Comparison of ENCODE assay signal across 8 cellular contexts in the genomic region with DNA sequence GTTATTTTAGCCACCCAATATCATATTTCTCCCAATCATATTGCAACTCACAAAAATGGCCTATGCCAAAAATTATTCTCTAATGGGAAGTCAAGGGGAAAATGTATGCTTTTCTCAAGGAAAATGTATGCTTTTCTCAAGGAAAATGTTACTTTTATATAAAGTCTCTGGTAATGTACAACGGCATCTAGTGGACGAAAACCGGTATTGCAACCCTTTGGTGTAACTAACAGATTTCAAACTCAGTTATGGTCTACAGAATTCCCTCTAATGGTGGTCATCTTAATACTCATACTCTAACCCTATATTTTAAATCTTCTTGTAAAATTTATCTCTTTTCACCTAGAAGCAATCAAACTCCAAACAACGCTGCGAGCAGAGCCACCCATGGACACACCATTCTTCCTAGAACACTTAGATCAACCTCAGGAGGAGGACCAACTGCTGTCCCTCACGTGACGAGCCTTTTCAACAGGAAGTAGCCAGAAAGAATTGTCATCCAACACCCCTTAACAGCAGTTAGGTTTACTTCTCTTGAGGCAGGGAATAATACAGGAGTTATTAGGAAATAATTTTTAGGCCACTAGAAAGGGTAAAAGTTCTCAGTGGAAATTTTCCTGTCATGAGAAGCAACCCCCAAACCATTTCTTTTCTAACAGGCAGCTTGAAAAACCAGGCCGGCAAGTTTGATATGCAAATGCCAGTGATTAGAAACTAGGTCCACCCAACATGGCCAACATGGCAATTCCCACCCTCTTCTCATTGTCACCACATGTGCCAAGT. TPM values are rescaled to one million over a fixed set of nuclear protein-coding genes. Genes with fewer than 3 reads are reported as not detected.
A peak's percentile ranks its signal among the peaks of the same experiment; 100 is the strongest.
DNase-seq lines count a peak whose midpoint lies in the region; ATAC-seq, FAIRE-seq and TF ChIP-seq lines count a peak whose summit lies in the region.

No MANE protein-coding gene starts in this region.

- no peak overlapping the region for H3K27ac ChIP-seq in psoas muscle

- no peak overlapping the region for H3K4me3 ChIP-seq in fibroblast of the aortic adventitia (ENCODE audit: low read depth, low read length)
- H3K4me3 ChIP-seq in psoas muscle: no peak overlapping the region

- ATAC-seq in psoas muscle: no peak
- ATAC-seq in activated CD8-positive, alpha-beta memory T cell treated with anti-CD3 and anti-CD28 coated beads, Interleukin-2, amount 10 ng/mL, durations not matched to agents 7 days and 5 days: no peak

- FAIRE-seq in TTC549 (lab: Jason Lieb, UNC): peak; percentile 86

- whole genome bisulfite sequencing in psoas muscle, 3 donors: 18 to 27% (median 21%) methylated on average over 8 of the region's 8 CpGs

- intact Hi-C loops in psoas muscle (cut with DNase I): no loop called here

- DNase-seq in SKM-1 treated with dmso at 0.1 percent for 144 hours (lab: John Stamatoyannopoulos, UW; ENCODE audit: unreplicated experiment): peak; percentile 29
- DNase-seq in SKM-1 (lab: John Stamatoyannopoulos, UW; ENCODE audit: unreplicated experiment): no peak
- peak; percentile 17 for DNase-seq in HS-27A (ENCODE audit: low read depth)
- DNase-seq in fibroblast of the aortic adventitia (ENCODE audit: low read depth): peak; percentile 51
- no peak for DNase-seq in psoas muscle
- no peak for DNase-seq in activated T-cell treated with anti-CD3 and anti-CD28 coated beads, Interleukin-2, amount 50 U/mL, for 24 hours
- DNase-seq in activated CD8-positive, alpha-beta memory T cell treated with anti-CD3 and anti-CD28 coated beads, Interleukin-2, amount 10 ng/mL, durations not matched to agents 7 days and 5 days: no peak

- no peaks in the 10 kb centered on the region for H3K27me3 Mint-ChIP-seq in activated T-cell treated with anti-CD3 and anti-CD28 coated beads, Interleukin-2, amount 50 U/mL, for 24 hours
- peaks cover 9% of the 10 kb centered on the region for H3K27me3 Mint-ChIP-seq in activated CD8-positive, alpha-beta memory T cell treated with anti-CD3 and anti-CD28 coated beads, Interleukin-2, amount 10 ng/mL, durations not matched to agents 7 days and 5 days

- peaks cover 12% of the 10 kb centered on the region for H3K4me1 Mint-ChIP-seq in activated T-cell treated with anti-CD3 and anti-CD28 coated beads, Interleukin-2, amount 50 U/mL, for 24 hours (ENCODE audit: low read depth)
- H3K4me1 Mint-ChIP-seq in activated CD8-positive, alpha-beta memory T cell treated with anti-CD3 and anti-CD28 coated beads, Interleukin-2, amount 10 ng/mL, durations not matched to agents 7 days and 5 days: peaks cover 9% of the 10 kb centered on the region

- no peaks in the 10 kb centered on the region for H3K36me3 Mint-ChIP-seq in activated T-cell treated with anti-CD3 and anti-CD28 coated beads, Interleukin-2, amount 50 U/mL, for 24 hours (ENCODE audit: low read depth)
- no peaks in the 10 kb centered on the region for H3K36me3 Mint-ChIP-seq in activated CD8-positive, alpha-beta memory T cell treated with anti-CD3 and anti-CD28 coated beads, Interleukin-2, amount 10 ng/mL, durations not matched to agents 7 days and 5 days

- no peaks in the 10 kb centered on the region for H3K9me3 Mint-ChIP-seq in activated T-cell treated with anti-CD3 and anti-CD28 coated beads, Interleukin-2, amount 50 U/mL, for 24 hours
- no peaks in the 10 kb centered on the region for H3K9me3 Mint-ChIP-seq in activated CD8-positive, alpha-beta memory T cell treated with anti-CD3 and anti-CD28 coated beads, Interleukin-2, amount 10 ng/mL, durations not matched to agents 7 days and 5 days (ENCODE audit: low read depth)

- H3K4me1 ChIP-seq in psoas muscle: no peaks in the 10 kb centered on the region

- TF ChIP-seq CTCF in fibroblast of the aortic adventitia (IDR thresholded peaks at IDR 0.05; ENCODE audit: insufficient read depth, low read length) (peak; percentile 86), psoas muscle (IDR thresholded peaks at IDR 0.05) (peak; percentile 81)

- no peak overlapping the region for H3K4me3 Mint-ChIP-seq in activated T-cell treated with anti-CD3 and anti-CD28 coated beads, Interleukin-2, amount 50 U/mL, for 24 hours
- H3K4me3 Mint-ChIP-seq in activated CD8-positive, alpha-beta memory T cell treated with anti-CD3 and anti-CD28 coated beads, Interleukin-2, amount 10 ng/mL, durations not matched to agents 7 days and 5 days: no peak overlapping the region

- no peaks in the 10 kb centered on the region for H3K36me3 ChIP-seq in psoas muscle (ENCODE audit: insufficient read depth in 1 of 2, low read depth in 1 of 2)

- H3K27ac Mint-ChIP-seq in activated T-cell treated with anti-CD3 and anti-CD28 coated beads, Interleukin-2, amount 50 U/mL, for 24 hours: no peak overlapping the region
- H3K27ac Mint-ChIP-seq in activated CD8-positive, alpha-beta memory T cell treated with anti-CD3 and anti-CD28 coated beads, Interleukin-2, amount 10 ng/mL, durations not matched to agents 7 days and 5 days: no peak overlapping the region

- CTCF ChIA-PET in activated CD8-positive, alpha-beta memory T cell treated with anti-CD3 and anti-CD28 coated beads, Interleukin-2, amount 10 ng/mL, durations not matched to agents 7 days and 5 days (lab: Charles Lee): interaction anchor here (1.2 to 1.5 kb wide), 2 partner anchors 158 to 161 kb away, joined by 3 read pairs; no protein-coding TSS in a partner anchor

- peaks cover 0 to 4% (median 2%) of the 10 kb centered on the region in 3 donors for H3K27me3 ChIP-seq in psoas muscle (ENCODE audit: insufficient read depth in 3 of 3, low read length in 2 of 3)

- no peaks in the 10 kb centered on the region for H3K9me3 ChIP-seq in psoas muscle

RNA-seq across cellular contexts. Expression of gene APOBEC1, which starts 20.1 kb away (rescaled TPM):
- not detected in 2 replicates for total RNA-seq in fibroblast of the aortic adventitia (ENCODE audit: low replicate concordance)
- total RNA-seq in psoas muscle: not detected
- polyA plus RNA-seq in psoas muscle: under 1 TPM in 1 of 3 donors, not detected in 2; 0.18 TPM
- total RNA-seq in activated CD8-positive, alpha-beta memory T cell treated with anti-CD3 and anti-CD28 coated beads, Interleukin-2, amount 10 ng/mL, durations not matched to agents 7 days and 5 days: not detected

RNA-seq across cellular contexts. Expression of gene GDF3, which starts 50.0 kb away (rescaled TPM):
- total RNA-seq in fibroblast of the aortic adventitia (ENCODE audit: low replicate concordance) (not detected in 2 replicates), psoas muscle (under 1 TPM in 1 of 4 donors, not detected in 3; 0.30 TPM)
- polyA plus RNA-seq in psoas muscle: under 1 TPM; 0.04 to 0.37 (median 0.05) TPM
- not detected for total RNA-seq in activated CD8-positive, alpha-beta memory T cell treated with anti-CD3 and anti-CD28 coated beads, Interleukin-2, amount 10 ng/mL, durations not matched to agents 7 days and 5 days

Comparison
In these comparisons a context has a peak if more than half of its experiments do, and no peak if none do; other contexts are left out.
1. DNase-seq: peak in SKM-1 treated with dmso at 0.1 percent for 144 hours (single experiment), HS-27A (single experiment) and fibroblast of the aortic adventitia (single experiment); none in SKM-1 (single experiment), psoas muscle (0 of 2), activated T-cell treated with anti-CD3 and anti-CD28 coated beads, Interleukin-2, amount 50 U/mL, for 24 hours (single experiment) and activated CD8-positive, alpha-beta memory T cell treated with anti-CD3 and anti-CD28 coated beads, Interleukin-2, amount 10 ng/mL, durations not matched to agents 7 days and 5 days (single experiment).